13 cellular contexts compared by ENCODE assay signal in the genomic region with DNA sequence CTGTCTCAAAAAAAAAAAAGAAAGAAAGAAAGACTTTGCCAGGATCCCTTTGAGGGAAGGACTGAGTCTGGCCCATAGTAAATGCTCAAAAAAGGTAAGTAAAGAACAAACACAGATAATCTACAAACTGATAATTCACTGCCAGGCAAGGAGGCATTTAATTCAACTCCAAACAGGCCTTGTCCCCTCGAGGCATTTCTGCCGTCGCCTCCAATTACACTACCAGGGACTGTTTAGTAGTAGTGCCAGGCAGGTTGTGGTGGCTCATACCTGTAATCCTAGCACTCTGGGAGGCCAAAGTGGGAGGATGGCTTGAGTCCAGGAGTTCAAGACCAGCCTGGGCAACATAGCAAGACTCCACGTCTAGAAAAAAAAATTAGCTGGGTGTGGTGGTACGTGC. TPM values are rescaled to one million over a fixed set of nuclear protein-coding genes. Genes with fewer than 3 reads are reported as not detected.
DNase-seq lines count a peak whose midpoint lies in the region; ATAC-seq and TF ChIP-seq lines count a peak whose summit lies in the region.
"Had no signal": no experiment of that assay in that cellular context is flagged by ENCODE, and none has a peak within 500 bp of the region (broad histone marks: within the 10 kb centered on the region; RNA-seq: fewer than 3 reads in every experiment).

No MANE protein-coding gene starts in this region.

- H3K36me3 Mint-ChIP-seq in WTC11 = no peaks in the 10 kb centered on the region
- H3K36me3 Mint-ChIP-seq: CD4-positive, alpha-beta memory T cell had no signal

- no peaks in the 10 kb centered on the region for H3K4me1 ChIP-seq in HEK293 (ENCODE audit: control insufficient read depth, insufficient read depth, low read length)
- H3K4me1 ChIP-seq in uterus = no peaks in the 10 kb centered on the region
- H3K4me1 ChIP-seq: BE2C had no signal

- TF ChIP-seq CTCF in HEK293 (tag by site-specific recombination; IDR thresholded peaks at IDR 0.05) (no peak), WTC11 (IDR thresholded peaks at IDR 0.05) (no peak), dorsolateral prefrontal cortex (IDR thresholded peaks at IDR 0.05 in 54 of 56, conservative IDR thresholded peaks at IDR 0.05 in 2 of 56; ENCODE audit: low read depth in 1 of 56, partially characterized antibody in 56 of 56) (no peak), uterus (IDR thresholded peaks at IDR 0.05) (no peak)

- H3K4me1 Mint-ChIP-seq in WTC11 = peaks cover 41% of the 10 kb centered on the region
- H3K4me1 Mint-ChIP-seq: CD4-positive, alpha-beta memory T cell had no signal

- H3K9me3 Mint-ChIP-seq in WTC11 = no peaks in the 10 kb centered on the region
- H3K9me3 Mint-ChIP-seq: CD4-positive, alpha-beta memory T cell had no signal

- TF ChIP-seq POLR2A in uterus (IDR thresholded peaks at IDR 0.05) = no peak

- POLR2A ChIA-PET in HEK293 (lab: Yijun Ruan, JAX) = no interaction called here
- POLR2A ChIA-PET in WTC11 (lab: Charles Lee) = no interaction called here

- H3K4me3 ChIP-seq in HEK293 (ENCODE audit: low read depth, low read length) (no peak overlapping the region), dorsolateral prefrontal cortex (no peak overlapping the region), uterus (no peak overlapping the region)
- H3K4me3 ChIP-seq: GM23248 had no signal

- ATAC-seq in WTC11 = no peak

- H3K36me3 ChIP-seq in HEK293 (ENCODE audit: control insufficient read depth in 2 of 2, insufficient read depth in 1 of 2, low read length in 2 of 2) (no peaks in the 10 kb centered on the region), uterus (no peaks in the 10 kb centered on the region)

- intact Hi-C loops in dorsolateral prefrontal cortex (cut with DNase I) (loop anchor here in 1 of 2 donors (5.0 kb wide), 1 partner anchor 43 kb away; a partner anchor contains a TSS), uterus (cut with DNase I; ENCODE audit: low total_unique reads) (no loop called here)

- H3K4me3 Mint-ChIP-seq in WTC11 = no peak overlapping the region
- H3K4me3 Mint-ChIP-seq: CD4-positive, alpha-beta memory T cell had no signal

- CTCF ChIA-PET in HEK293 (lab: Yijun Ruan, JAX) (no interaction called here), WTC11 (lab: Charles Lee) (interaction anchor here (0.7 to 2.9 kb wide), 16 partner anchors 8 to 374 kb away, joined by 3 to 16 read pairs (median 6); a partner anchor contains a TSS)

- H3K27ac ChIP-seq in HEK293 (ENCODE audit: extremely low read depth, low read depth, low read length) (no peak overlapping the region), dorsolateral prefrontal cortex (peak overlapping the region in 54 of 59 donors; percentile 50 to 98 (median 90)), substantia nigra (ENCODE audit: low read depth, low read length, poor library complexity, severe bottlenecking) (peak overlapping the region; percentile 85), uterus (no peak overlapping the region)
- H3K27ac ChIP-seq: C4-2B, GM23248 had no signal

- DNase-seq in WTC11 (ENCODE audit: low spot score) (no peak), dorsolateral prefrontal cortex (no peak), substantia nigra (lab: John Stamatoyannopoulos, UW) (no peak), AG08395 (ENCODE audit: low spot score) (no peak), uterus (no peak)
- DNase-seq in activated CD4-positive, CD25-positive, alpha-beta regulatory T cell (lab: John Stamatoyannopoulos, UW) = no peak
- no peak for DNase-seq in activated CD4-positive, CD25-positive, alpha-beta regulatory T cell treated with anti-CD3 and anti-CD28 coated beads, Interleukin-2, amount 50 U/mL, for 72 hours
- DNase-seq: BE2C; CD4-positive, alpha-beta memory T cell; DMS79; GM23248 had no signal

- H3K9me3 ChIP-seq in HEK293 (ENCODE audit: control insufficient read depth, insufficient read depth, low read depth, low read length) (no peaks in the 10 kb centered on the region), uterus (no peaks in the 10 kb centered on the region)
- H3K9me3 ChIP-seq: BE2C had no signal

- no peak overlapping the region for H3K27ac Mint-ChIP-seq in WTC11

- H3K27me3 Mint-ChIP-seq in WTC11 (ENCODE audit: low read depth) = no peaks in the 10 kb centered on the region; the same call in 1 of the 2 replicates
- H3K27me3 Mint-ChIP-seq: CD4-positive, alpha-beta memory T cell had no signal

- H3K27me3 ChIP-seq in dorsolateral prefrontal cortex (no peaks in the 10 kb centered on the region), uterus (no peaks in the 10 kb centered on the region)
- H3K27me3 ChIP-seq: BE2C had no signal

TF ChIP-seq in HEK293, 187 proteins besides CTCF, POLR2A, EP300 and RAD21:
- no peak for TF ChIP-seq ZNF133 (tag by site-specific recombination; IDR thresholded peaks at IDR 0.05)
- peak; percentile 45 for TF ChIP-seq FEZF1 (tag by site-specific recombination; IDR thresholded peaks at IDR 0.05)
- no peak for TF ChIP-seq ZNF707 (tag by site-specific recombination; IDR thresholded peaks at IDR 0.05)
- peak; percentile 71; the same call in 1 of the 2 replicates for TF ChIP-seq ZNF121 (tag by site-specific recombination; IDR thresholded peaks at IDR 0.05)
- no peak for TF ChIP-seq ZBTB20 (tag by site-specific recombination; IDR thresholded peaks at IDR 0.05)
- TF ChIP-seq KLF9 (tag by site-specific recombination; IDR thresholded peaks at IDR 0.05; ENCODE audit: low read depth) = no peak
- TF ChIP-seq ZNF514 (tag by site-specific recombination; IDR thresholded peaks at IDR 0.05) = no peak
- no peak for TF ChIP-seq ZNF510 (tag by site-specific recombination; IDR thresholded peaks at IDR 0.05; ENCODE audit: insufficient replicate concordance)
- TF ChIP-seq, protein P1, sequence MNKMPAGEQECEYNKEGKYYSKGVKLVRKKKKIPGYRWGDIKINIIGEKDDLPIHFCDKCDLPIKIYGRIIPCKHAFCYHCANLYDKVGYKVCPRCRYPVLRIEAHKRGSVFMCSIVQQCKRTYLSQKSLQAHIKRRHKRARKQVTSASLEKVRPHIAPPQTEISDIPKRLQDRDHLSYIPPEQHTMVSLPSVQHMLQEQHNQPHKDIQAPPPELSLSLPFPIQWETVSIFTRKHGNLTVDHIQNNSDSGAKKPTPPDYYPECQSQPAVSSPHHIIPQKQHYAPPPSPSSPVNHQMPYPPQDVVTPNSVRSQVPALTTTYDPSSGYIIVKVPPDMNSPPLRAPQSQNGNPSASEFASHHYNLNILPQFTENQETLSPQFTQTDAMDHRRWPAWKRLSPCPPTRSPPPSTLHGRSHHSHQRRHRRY (tag by site-specific recombination; IDR thresholded peaks at IDR 0.05) = no peak
- TF ChIP-seq ZNF521 (tag by site-specific recombination; IDR thresholded peaks at IDR 0.05) = no peak

TF ChIP-seq in WTC11, 78 proteins besides CTCF, POLR2A, EP300 and RAD21:
- TF ChIP-seq ZNF121 (CRISPR knock-in tag; IDR thresholded peaks at IDR 0.05) = peak; percentile 48; the same call in 1 of the 2 replicates
- TF ChIP-seq, protein P2, sequence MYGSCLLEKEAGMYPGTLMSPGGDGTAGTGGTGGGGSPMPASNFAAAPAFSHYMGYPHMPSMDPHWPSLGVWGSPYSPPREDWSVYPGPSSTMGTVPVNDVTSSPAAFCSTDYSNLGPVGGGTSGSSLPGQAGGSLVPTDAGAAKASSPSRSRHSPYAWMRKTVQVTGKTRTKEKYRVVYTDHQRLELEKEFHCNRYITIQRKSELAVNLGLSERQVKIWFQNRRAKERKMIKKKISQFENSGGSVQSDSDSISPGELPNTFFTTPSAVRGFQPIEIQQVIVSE (CRISPR knock-in tag; IDR thresholded peaks at IDR 0.05; ENCODE audit: borderline replicate concordance) = no peak

RNA-seq across cellular contexts. Expression of a gene that starts 43.7 kb away (rescaled TPM):
- 22.1 to 27.2 TPM (median 25.6 TPM) in 3 replicates for total RNA-seq in WTC11 (2021)
- total RNA-seq in dorsolateral prefrontal cortex = 100 to 1,000 TPM in 110 of 120 experiments, 10 to 100 TPM in 10; 86.1 to 199 (median 121) TPM
- 10 to 100 TPM in 1 of 4 donors, 1 to 10 TPM in 3; 7.1 to 13.8 (median 8.1) TPM for total RNA-seq in uterus

RNA-seq across cellular contexts. Expression of a gene that starts 57.6 kb away (rescaled TPM):
- total RNA-seq in WTC11 (2021) (62.7 to 70.3 TPM (median 68.0 TPM) in 3 replicates), dorsolateral prefrontal cortex (10 to 100 TPM; 16.7 to 51.3 (median 30.2) TPM), uterus (10 to 100 TPM in 1 of 4 donors, 1 to 10 TPM in 3; 1.5 to 17.0 (median 5.4) TPM)

Comparison
In these comparisons a context has a peak if more than half of its experiments do, and no peak if none do; other contexts are left out.
1. H3K27ac ChIP-seq: peak in dorsolateral prefrontal cortex (54 of 59) and substantia nigra (single experiment); none in HEK293 (single experiment) and uterus (0 of 2).